13 cellular contexts compared by ENCODE assay signal in genomic region chr6:143607959-143608358, GRCh38.
DNase-seq lines count a peak whose midpoint lies in the region; ATAC-seq and TF ChIP-seq lines count a peak whose summit lies in the region.
"Had no signal": no experiment of that assay in that cellular context is flagged by ENCODE, and none has a peak within 500 bp of the region (broad histone marks: within the 10 kb centered on the region; RNA-seq: fewer than 3 reads in every experiment).

No MANE protein-coding gene starts in this region.

- no peaks in the 10 kb centered on the region for H3K27me3 ChIP-seq in right cardiac atrium (ENCODE audit: control insufficient read depth, insufficient read depth)
- no peaks in the 10 kb centered on the region for H3K27me3 ChIP-seq in right atrium auricular region
- H3K27me3 ChIP-seq in left lung, result no peaks in the 10 kb centered on the region

- H3K9me3 ChIP-seq in right cardiac atrium (ENCODE audit: control insufficient read depth, low read length) (no peaks in the 10 kb centered on the region), right atrium auricular region (no peaks in the 10 kb centered on the region), left lung (no peaks in the 10 kb centered on the region)

- intact Hi-C loops in right cardiac atrium (cut with DNase I) (loop anchor here in 1 of 4 donors (10.0 kb wide), 1 partner anchor 67 kb away; the partner anchor contains the start of gene PHACTR2), left lung (cut with DNase I) (no loop called here)

- H3K36me3 ChIP-seq in right atrium auricular region (no peaks in the 10 kb centered on the region), left lung (no peaks in the 10 kb centered on the region)

- H3K27ac ChIP-seq in right cardiac atrium (ENCODE audit: low read length) (peak overlapping the region; percentile 43), right atrium auricular region (no peak overlapping the region), left lung (no peak overlapping the region)

- DNase-seq in right cardiac atrium (no peak), right atrium auricular region (ENCODE audit: low spot score) (no peak), NCI-H82 treated with DMSO at 0.1 percent for 48 hours (lab: John Stamatoyannopoulos, UW; ENCODE audit: unreplicated experiment) (peak; percentile 65), left lung (no peak), H4 (ENCODE audit: low spot score) (no peak), glomerular visceral epithelial cell (ENCODE audit: extremely low spot score) (no peak)
- DNase-seq: activated CD8-positive, alpha-beta T cell treated with anti-CD3 and anti-CD28 coated beads, Interleukin-2, amount 10 ng/mL, durations not matched to agents 7 days and 5 days; activated T-cell treated with anti-CD3 and anti-CD28 coated beads, Interleukin-2, amount 50 U/mL, for 72 hours; caudate nucleus; effector memory CD4-positive, alpha-beta T cell; NCI-H2029 had no signal

- peak overlapping the region; percentile 57 for H3K4me3 ChIP-seq in right cardiac atrium (ENCODE audit: low read length)
- H3K4me3 ChIP-seq in right atrium auricular region, result no peak overlapping the region
- no peak overlapping the region for H3K4me3 ChIP-seq in left lung

- H3K4me1 ChIP-seq in right cardiac atrium (ENCODE audit: control insufficient read depth, insufficient read depth, low read length) (no peaks in the 10 kb centered on the region), right atrium auricular region (peaks cover 0 to 10% of the 10 kb centered on the region in 2 donors), left lung (peaks cover 0 to 7% of the 10 kb centered on the region in 2 donors)

- ATAC-seq in right cardiac atrium (peak; percentile 26 to 51), left lung (peak; percentile 24), GM21381 (IDR thresholded peaks at IDR 0.05; ENCODE audit: unreplicated experiment) (no peak), HG03097 (IDR thresholded peaks at IDR 0.05; ENCODE audit: low FRiP score, unreplicated experiment) (no peak)
- ATAC-seq: activated CD8-positive, alpha-beta T cell treated with anti-CD3 and anti-CD28 coated beads, Interleukin-2, amount 10 ng/mL, durations not matched to agents 7 days and 5 days had no signal

- TF ChIP-seq CTCF in right atrium auricular region (IDR thresholded peaks at IDR 0.05) (no peak), left lung (IDR thresholded peaks at IDR 0.05) (no peak)

- 31% methylated on average over 7 of the region's 7 CpGs for WGBS in right cardiac atrium

Comparison
In these comparisons a context has a peak if more than half of its experiments do, and no peak if none do; other contexts are left out.
1. ATAC-seq: peak in right cardiac atrium (2 of 2) and left lung (single experiment); none in GM21381 (single experiment) and HG03097 (single experiment).